9 cellular contexts compared by ENCODE assay signal in genomic region chr17:20226814-20227482, GRCh38.
DNase-seq lines count a peak whose midpoint lies in the region; ATAC-seq and TF ChIP-seq lines count a peak whose summit lies in the region.
"Had no signal": no experiment of that assay in that cellular context is flagged by ENCODE, and none has a peak within 500 bp of the region (broad histone marks: within the 10 kb centered on the region; RNA-seq: fewer than 3 reads in every experiment).

No MANE protein-coding gene starts in this region.

- H3F3A ChIP-seq in DOHH2 (ENCODE audit: control insufficient read depth, insufficient read depth) = no peaks in the 10 kb centered on the region

- H3K4me3 ChIP-seq in DOHH2 (ENCODE audit: low read length) = no peak overlapping the region

- peak; percentile 80 for DNase-seq in NCI-H82 treated with DMSO at 0.1 percent for 48 hours (lab: John Stamatoyannopoulos, UW; ENCODE audit: unreplicated experiment)
- DNase-seq in activated CD8-positive, alpha-beta T cell treated with anti-CD3 and anti-CD28 coated beads, Interleukin-2, amount 10 ng/mL, durations not matched to agents 7 days and 5 days = peak; percentile 85
- peak; percentile 67 for DNase-seq in effector CD8-positive, alpha-beta T cell (lab: John Stamatoyannopoulos, UW)
- DNase-seq in medulla oblongata (ENCODE audit: extremely low spot score) = peak; percentile 96
- DNase-seq in stimulated activated CD8-positive, alpha-beta memory T cell treated with anti-CD3 and anti-CD28 coated beads, Interleukin-15, amount 100 ng/mL, for 1 hour (ENCODE audit: low read depth) = peak; percentile 59

- ATAC-seq in HG03280 (IDR thresholded peaks at IDR 0.05; ENCODE audit: unreplicated experiment) = peak; percentile 51
- ATAC-seq in activated CD8-positive, alpha-beta T cell treated with anti-CD3 and anti-CD28 coated beads, Interleukin-2, amount 10 ng/mL, durations not matched to agents 7 days and 5 days = peak; percentile 98
- no peak for ATAC-seq in GM18873 (IDR thresholded peaks at IDR 0.05; ENCODE audit: low FRiP score, unreplicated experiment)

- no peak overlapping the region for H3K27ac Mint-ChIP-seq in activated CD8-positive, alpha-beta T cell treated with anti-CD3 and anti-CD28 coated beads, Interleukin-2, amount 10 ng/mL, durations not matched to agents 7 days and 5 days
- H3K27ac Mint-ChIP-seq: dendritic cell treated with granulocyte-macrophage colony-stimulating factor and Interleukin-4, amounts not matched to agents 40 ng/mL and 50 ng/mL, for 4 days had no signal

- H3K4me2 ChIP-seq in DOHH2 (ENCODE audit: low read length) = no peak overlapping the region

- no peaks in the 10 kb centered on the region for H3K9me3 Mint-ChIP-seq in activated CD8-positive, alpha-beta T cell treated with anti-CD3 and anti-CD28 coated beads, Interleukin-2, amount 10 ng/mL, durations not matched to agents 7 days and 5 days (ENCODE audit: insufficient read depth)
- H3K9me3 Mint-ChIP-seq: dendritic cell treated with granulocyte-macrophage colony-stimulating factor and Interleukin-4, amounts not matched to agents 40 ng/mL and 50 ng/mL, for 4 days had no signal

- no peaks in the 10 kb centered on the region for H3K36me3 ChIP-seq in DOHH2 (ENCODE audit: control insufficient read depth, low read length)

- H3K9me3 ChIP-seq in DOHH2 (ENCODE audit: control insufficient read depth, insufficient read depth, low read length) = no peaks in the 10 kb centered on the region

- no peaks in the 10 kb centered on the region for H3K27me3 ChIP-seq in DOHH2 (ENCODE audit: control insufficient read depth, low read length)

- CTCF ChIA-PET in activated CD8-positive, alpha-beta T cell treated with anti-CD3 and anti-CD28 coated beads, Interleukin-2, amount 10 ng/mL, durations not matched to agents 7 days and 5 days (lab: Charles Lee) = interaction anchor here (0.6 to 4.3 kb wide), 32 partner anchors 10 to 238 kb away, joined by 3 to 36 read pairs (median 4); no protein-coding TSS in a partner anchor

- H3K4me1 Mint-ChIP-seq in activated CD8-positive, alpha-beta T cell treated with anti-CD3 and anti-CD28 coated beads, Interleukin-2, amount 10 ng/mL, durations not matched to agents 7 days and 5 days (ENCODE audit: low read depth) = peaks cover 7% of the 10 kb centered on the region

- H3K27ac ChIP-seq in DOHH2 (ENCODE audit: low read depth, low read length) = no peak overlapping the region

- no peaks in the 10 kb centered on the region for H3K4me1 ChIP-seq in DOHH2 (ENCODE audit: control insufficient read depth, low read length)

- peaks cover 7% of the 10 kb centered on the region for H3K27me3 Mint-ChIP-seq in activated CD8-positive, alpha-beta T cell treated with anti-CD3 and anti-CD28 coated beads, Interleukin-2, amount 10 ng/mL, durations not matched to agents 7 days and 5 days (ENCODE audit: low read depth)
- H3K27me3 Mint-ChIP-seq: dendritic cell treated with granulocyte-macrophage colony-stimulating factor and Interleukin-4, amounts not matched to agents 40 ng/mL and 50 ng/mL, for 4 days had no signal

- H3K9me2 ChIP-seq in DOHH2 (replicated peaks; ENCODE audit: control insufficient read depth, low read length) = no peaks in the 10 kb centered on the region

- H3K36me3 Mint-ChIP-seq in activated CD8-positive, alpha-beta T cell treated with anti-CD3 and anti-CD28 coated beads, Interleukin-2, amount 10 ng/mL, durations not matched to agents 7 days and 5 days (ENCODE audit: low read depth) = no peaks in the 10 kb centered on the region

- H3K79me2 ChIP-seq in DOHH2 (ENCODE audit: control insufficient read depth, low read length) = no peaks in the 10 kb centered on the region

- H4K20me1 ChIP-seq in DOHH2 (ENCODE audit: control insufficient read depth, insufficient read depth, low read depth, low read length) = no peaks in the 10 kb centered on the region

- no peak overlapping the region for H3K4me3 Mint-ChIP-seq in activated CD8-positive, alpha-beta T cell treated with anti-CD3 and anti-CD28 coated beads, Interleukin-2, amount 10 ng/mL, durations not matched to agents 7 days and 5 days
- H3K4me3 Mint-ChIP-seq: dendritic cell treated with granulocyte-macrophage colony-stimulating factor and Interleukin-4, amounts not matched to agents 40 ng/mL and 50 ng/mL, for 4 days had no signal

- POLR2A ChIA-PET in activated CD8-positive, alpha-beta T cell treated with anti-CD3 and anti-CD28 coated beads, Interleukin-2, amount 10 ng/mL, durations not matched to agents 7 days and 5 days (lab: Charles Lee) = no interaction called here

- peak; percentile 81 for TF ChIP-seq CTCF in DOHH2 (IDR thresholded peaks at IDR 0.05; ENCODE audit: low read depth, low read length, poor library complexity, severe bottlenecking)
